Comparison of ENCODE assay signal across 8 cellular contexts in the genomic region with DNA sequence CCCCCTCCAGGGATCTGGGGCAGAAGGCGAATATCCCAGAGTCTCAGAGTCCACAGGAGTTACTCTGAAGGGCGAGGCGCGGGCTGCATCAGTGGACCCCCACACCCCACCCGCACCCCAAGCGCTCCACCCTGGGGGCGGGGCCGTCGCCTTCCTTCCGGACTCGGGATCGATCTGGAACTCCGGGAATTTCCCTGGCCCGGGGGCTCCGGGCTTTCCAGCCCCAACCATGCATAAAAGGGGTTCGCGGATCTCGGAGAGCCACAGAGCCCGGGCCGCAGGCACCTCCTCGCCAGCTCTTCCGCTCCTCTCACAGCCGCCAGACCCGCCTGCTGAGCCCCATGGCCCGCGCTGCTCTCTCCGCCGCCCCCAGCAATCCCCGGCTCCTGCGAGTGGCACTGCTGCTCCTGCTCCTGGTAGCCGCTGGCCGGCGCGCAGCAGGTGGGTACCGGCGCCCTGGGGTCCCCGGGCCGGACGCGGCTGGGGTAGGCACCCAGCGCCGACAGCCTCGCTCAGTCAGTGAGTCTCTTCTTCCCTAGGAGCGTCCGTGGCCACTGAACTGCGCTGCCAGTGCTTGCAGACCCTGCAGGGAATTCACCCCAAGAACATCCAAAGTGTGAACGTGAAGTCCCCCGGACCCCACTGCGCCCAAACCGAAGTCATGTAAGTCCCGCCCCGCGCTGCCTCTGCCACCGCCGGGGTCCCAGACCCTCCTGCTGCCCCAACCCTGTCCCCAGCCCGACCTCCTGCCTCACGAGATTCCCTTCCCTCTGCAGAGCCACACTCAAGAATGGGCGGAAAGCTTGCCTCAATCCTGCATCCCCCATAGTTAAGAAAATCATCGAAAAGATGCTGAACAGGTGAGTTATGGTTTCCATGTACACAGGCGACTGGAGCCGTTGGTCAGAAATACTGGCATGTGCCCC. TPM values are rescaled to one million over a fixed set of nuclear protein-coding genes. Genes with fewer than 3 reads are reported as not detected.
DNase-seq lines count a peak whose midpoint lies in the region; ATAC-seq and TF ChIP-seq lines count a peak whose summit lies in the region.

A gene (plus strand): TSS at position 264 of the 926 bp plus-strand sequence. CDS start 78 bp downstream, at position 342.

- no peak within 1 kb of the TSS for H3K4me3 Mint-ChIP-seq in activated T-helper 1 cell treated with anti-CD3 and anti-CD28 coated beads, Interleukin-12 subunit alpha, Interleukin-12 subunit beta, Interleukin-2, Interleukin-4 antibody, amounts not matched to agents 30 ng/mL and 10 ng/mL and 1 ng/mL, durations not matched to agents 14 hours and 24 hours and 36 hours

- peaks cover 26% of the 10 kb centered on the region for H3K27me3 Mint-ChIP-seq in activated T-helper 1 cell treated with anti-CD3 and anti-CD28 coated beads, Interleukin-12 subunit alpha, Interleukin-12 subunit beta, Interleukin-2, Interleukin-4 antibody, amounts not matched to agents 30 ng/mL and 10 ng/mL and 1 ng/mL, durations not matched to agents 14 hours and 24 hours and 36 hours (ENCODE audit: insufficient read depth)

- no peaks in the 10 kb centered on the region for H3K36me3 ChIP-seq in MM.1S (replicated peaks; ENCODE audit: insufficient read depth, low read length)

- intact Hi-C loops in activated T-helper 1 cell treated with anti-CD3 and anti-CD28 coated beads, Interleukin-12 subunit alpha, Interleukin-12 subunit beta, Interleukin-2, Interleukin-4 antibody, amounts not matched to agents 30 ng/mL and 10 ng/mL and 1 ng/mL, durations not matched to agents 14 hours and 24 hours and 36 hours (cut with micrococcal nuclease) = no loop called here

- no peaks in the 10 kb centered on the region for H3K9me3 Mint-ChIP-seq in activated T-helper 1 cell treated with anti-CD3 and anti-CD28 coated beads, Interleukin-12 subunit alpha, Interleukin-12 subunit beta, Interleukin-2, Interleukin-4 antibody, amounts not matched to agents 30 ng/mL and 10 ng/mL and 1 ng/mL, durations not matched to agents 14 hours and 24 hours and 36 hours

- TF ChIP-seq CTCF in MM.1S (IDR thresholded peaks at IDR 0.05; ENCODE audit: low read length) (no peak), epithelial cell of esophagus (IDR thresholded peaks at IDR 0.05; ENCODE audit: insufficient read depth, low read depth, low read length, missing control alignments) (no peak)

- H3K27me3 ChIP-seq in MM.1S (replicated peaks; ENCODE audit: insufficient read depth, low read length) = no peaks in the 10 kb centered on the region
- no peaks in the 10 kb centered on the region for H3K27me3 ChIP-seq in mononuclear cell (ENCODE audit: insufficient read depth, low read length)

- H3K9ac ChIP-seq in MM.1S (ENCODE audit: low read length) = no peak within 1 kb of the TSS

- ATAC-seq in GM19397 (IDR thresholded peaks at IDR 0.05; ENCODE audit: unreplicated experiment) (no peak), HG03196 (IDR thresholded peaks at IDR 0.05; ENCODE audit: unreplicated experiment) (no peak), HG03280 (IDR thresholded peaks at IDR 0.05; ENCODE audit: unreplicated experiment) (no peak)

- no peaks in the 10 kb centered on the region for H3K4me1 Mint-ChIP-seq in activated T-helper 1 cell treated with anti-CD3 and anti-CD28 coated beads, Interleukin-12 subunit alpha, Interleukin-12 subunit beta, Interleukin-2, Interleukin-4 antibody, amounts not matched to agents 30 ng/mL and 10 ng/mL and 1 ng/mL, durations not matched to agents 14 hours and 24 hours and 36 hours (ENCODE audit: low read depth)

- peak within 1 kb of the TSS; percentile 7; the same call in 1 of the 2 replicates for H3K4me2 ChIP-seq in MM.1S (ENCODE audit: low read depth, low read length)

- H3K79me2 ChIP-seq in MM.1S (ENCODE audit: low read length) = no peaks in the 10 kb centered on the region

- DNase-seq in AG20443 (ENCODE audit: low spot score) (peak; percentile 63), MM.1S (no peak), epithelial cell of esophagus (ENCODE audit: low read depth) (peak; percentile 36)
- no peak for DNase-seq in activated T-helper 1 cell treated with anti-CD3 and anti-CD28 coated beads, Interleukin-12 subunit alpha, Interleukin-12 subunit beta, Interleukin-2, Interleukin-4 antibody, amounts not matched to agents 30 ng/mL and 10 ng/mL and 1 ng/mL, durations not matched to agents 14 hours and 24 hours and 36 hours (ENCODE audit: low spot score)

- no peaks in the 10 kb centered on the region for H4K20me1 ChIP-seq in MM.1S (ENCODE audit: insufficient read depth, low read length)

- H3K9me2 ChIP-seq in MM.1S (replicated peaks; ENCODE audit: insufficient read depth, low read length) = no peaks in the 10 kb centered on the region

- H3K27ac Mint-ChIP-seq in activated T-helper 1 cell treated with anti-CD3 and anti-CD28 coated beads, Interleukin-12 subunit alpha, Interleukin-12 subunit beta, Interleukin-2, Interleukin-4 antibody, amounts not matched to agents 30 ng/mL and 10 ng/mL and 1 ng/mL, durations not matched to agents 14 hours and 24 hours and 36 hours = no peak within 1 kb of the TSS

- H2AFZ ChIP-seq in MM.1S (ENCODE audit: low read length) = no peak within 1 kb of the TSS

- H3K4me3 ChIP-seq in MM.1S (ENCODE audit: low read length) (no peak within 1 kb of the TSS), epithelial cell of esophagus (ENCODE audit: low read length) (peak within 1 kb of the TSS; percentile 55), mononuclear cell (ENCODE audit: low read length) (peak within 1 kb of the TSS; percentile 42)

- H3F3A ChIP-seq in MM.1S (ENCODE audit: insufficient read depth, low read length) = no peaks in the 10 kb centered on the region

- H3K27ac ChIP-seq in MM.1S (ENCODE audit: low read length) = no peak within 1 kb of the TSS

- H3K9me3 ChIP-seq in MM.1S (replicated peaks; ENCODE audit: insufficient read depth, low read length) (no peaks in the 10 kb centered on the region), mononuclear cell (ENCODE audit: low read depth, low read length) (no peaks in the 10 kb centered on the region)

- no peaks in the 10 kb centered on the region for H3K36me3 Mint-ChIP-seq in activated T-helper 1 cell treated with anti-CD3 and anti-CD28 coated beads, Interleukin-12 subunit alpha, Interleukin-12 subunit beta, Interleukin-2, Interleukin-4 antibody, amounts not matched to agents 30 ng/mL and 10 ng/mL and 1 ng/mL, durations not matched to agents 14 hours and 24 hours and 36 hours (ENCODE audit: low read depth)

- H3K4me1 ChIP-seq in MM.1S (ENCODE audit: low read length) (no peaks in the 10 kb centered on the region), mononuclear cell (ENCODE audit: insufficient read depth, low read length) (peaks cover 51% of the 10 kb centered on the region)

RNA-seq across cellular contexts. Expression of the gene that starts here (rescaled TPM):
- total RNA-seq in mononuclear cell = 9.3 TPM
- total RNA-seq in activated T-helper 1 cell treated with anti-CD3 and anti-CD28 coated beads, Interleukin-12 subunit alpha, Interleukin-12 subunit beta, Interleukin-2, Interleukin-4 antibody, amounts not matched to agents 30 ng/mL and 10 ng/mL and 1 ng/mL, durations not matched to agents 14 hours and 24 hours and 36 hours = not detected in 2 replicates

Comparison
In these comparisons a context has a peak if more than half of its experiments do, and no peak if none do; other contexts are left out.
1. RNA of the gene that starts here (total RNA-seq): 9.3 TPM in mononuclear cell (single experiment); not detected in activated T-helper 1 cell treated with anti-CD3 and anti-CD28 coated beads, Interleukin-12 subunit alpha, Interleukin-12 subunit beta, Interleukin-2, Interleukin-4 antibody, amounts not matched to agents 30 ng/mL and 10 ng/mL and 1 ng/mL, durations not matched to agents 14 hours and 24 hours and 36 hours; every median in the first group is over 10 times any median in the second.
2. DNase-seq: peak in AG20443 (single experiment) and epithelial cell of esophagus (single experiment); none in MM.1S (single experiment) and activated T-helper 1 cell treated with anti-CD3 and anti-CD28 coated beads, Interleukin-12 subunit alpha, Interleukin-12 subunit beta, Interleukin-2, Interleukin-4 antibody, amounts not matched to agents 30 ng/mL and 10 ng/mL and 1 ng/mL, durations not matched to agents 14 hours and 24 hours and 36 hours (single experiment).